In the genomic region with DNA sequence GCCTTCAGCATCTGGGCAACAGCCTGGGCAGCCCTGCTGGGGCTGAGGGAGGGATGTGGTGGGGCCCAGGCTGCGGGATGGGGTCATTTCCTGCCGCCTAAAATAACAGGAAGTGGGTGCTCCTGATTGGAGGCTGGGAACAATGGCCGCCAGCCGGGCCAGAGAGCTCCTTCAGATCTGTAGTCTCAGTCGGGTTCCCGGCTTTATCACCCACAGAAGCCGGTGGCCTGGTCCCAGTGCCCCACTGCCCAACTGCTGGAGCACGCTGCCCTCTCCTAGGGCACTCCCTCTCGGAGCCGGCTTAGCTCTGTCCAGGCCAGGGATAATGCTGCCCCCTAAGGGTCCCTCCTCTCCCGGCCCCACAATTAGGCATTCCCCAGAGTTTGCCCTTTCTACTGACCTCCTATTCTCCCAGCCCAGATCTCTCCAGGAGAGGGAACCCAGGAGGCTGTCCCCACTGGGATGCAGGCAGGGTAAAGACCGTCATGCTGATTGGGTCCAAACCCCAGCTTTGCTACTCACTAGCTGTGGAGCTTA, we compare ENCODE assay signal across 1 cellular context.
TF ChIP-seq lines count a peak whose summit lies in the region.

No MANE protein-coding gene starts in this region.

TF ChIP-seq in K562, 482 proteins besides CTCF, POLR2A, EP300 and RAD21 (continued from another document and continues in another):
- TF ChIP-seq, protein P1, sequence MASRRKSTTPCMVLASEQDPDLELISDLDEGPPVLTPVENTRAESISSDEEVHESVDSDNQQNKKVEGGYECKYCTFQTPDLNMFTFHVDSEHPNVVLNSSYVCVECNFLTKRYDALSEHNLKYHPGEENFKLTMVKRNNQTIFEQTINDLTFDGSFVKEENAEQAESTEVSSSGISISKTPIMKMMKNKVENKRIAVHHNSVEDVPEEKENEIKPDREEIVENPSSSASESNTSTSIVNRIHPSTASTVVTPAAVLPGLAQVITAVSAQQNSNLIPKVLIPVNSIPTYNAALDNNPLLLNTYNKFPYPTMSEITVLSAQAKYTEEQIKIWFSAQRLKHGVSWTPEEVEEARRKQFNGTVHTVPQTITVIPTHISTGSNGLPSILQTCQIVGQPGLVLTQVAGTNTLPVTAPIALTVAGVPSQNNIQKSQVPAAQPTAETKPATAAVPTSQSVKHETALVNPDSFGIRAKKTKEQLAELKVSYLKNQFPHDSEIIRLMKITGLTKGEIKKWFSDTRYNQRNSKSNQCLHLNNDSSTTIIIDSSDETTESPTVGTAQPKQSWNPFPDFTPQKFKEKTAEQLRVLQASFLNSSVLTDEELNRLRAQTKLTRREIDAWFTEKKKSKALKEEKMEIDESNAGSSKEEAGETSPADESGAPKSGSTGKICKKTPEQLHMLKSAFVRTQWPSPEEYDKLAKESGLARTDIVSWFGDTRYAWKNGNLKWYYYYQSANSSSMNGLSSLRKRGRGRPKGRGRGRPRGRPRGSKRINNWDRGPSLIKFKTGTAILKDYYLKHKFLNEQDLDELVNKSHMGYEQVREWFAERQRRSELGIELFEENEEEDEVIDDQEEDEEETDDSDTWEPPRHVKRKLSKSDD (conservative IDR thresholded peaks at IDR 0.05; ENCODE audit: low read length) = 0 out of 2 replicates have a peak, but pooled peaks have one; percentile 78
- TF ChIP-seq, protein P2, sequence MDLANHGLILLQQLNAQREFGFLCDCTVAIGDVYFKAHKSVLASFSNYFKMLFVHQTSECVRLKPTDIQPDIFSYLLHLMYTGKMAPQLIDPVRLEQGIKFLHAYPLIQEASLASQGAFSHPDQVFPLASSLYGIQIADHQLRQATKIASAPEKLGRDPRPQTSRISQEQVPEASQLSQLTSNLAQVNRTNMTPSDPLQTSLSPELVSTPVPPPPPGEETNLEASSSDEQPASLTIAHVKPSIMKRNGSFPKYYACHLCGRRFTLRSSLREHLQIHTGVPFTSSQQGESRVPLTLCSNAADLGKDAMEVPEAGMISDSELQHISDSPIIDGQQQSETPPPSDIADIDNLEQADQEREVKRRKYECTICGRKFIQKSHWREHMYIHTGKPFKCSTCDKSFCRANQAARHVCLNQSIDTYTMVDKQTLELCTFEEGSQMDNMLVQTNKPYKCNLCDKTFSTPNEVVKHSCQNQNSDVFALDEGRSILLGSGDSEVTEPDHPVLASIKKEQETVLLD (IDR thresholded peaks at IDR 0.05) = no peak; the same call in 1 of the 2 replicates
- TF ChIP-seq ZNF780A (CRISPR knock-in tag; IDR thresholded peaks at IDR 0.05) (no peak), RFX5 (IDR thresholded peaks at IDR 0.05; ENCODE audit: low read depth, low read length) (no peak), ZBTB7A (IDR thresholded peaks at IDR 0.05; ENCODE audit: borderline replicate concordance, control insufficient read depth, low read depth, low read length) (peak; percentile 44; the same call in 1 of the 2 replicates), ELF1 (tag; IDR thresholded peaks at IDR 0.05) (peak; percentile 82), ZFX (CRISPR knock-in tag; IDR thresholded peaks at IDR 0.05) (peak; percentile 71), ZNF436 (CRISPR knock-in tag; IDR thresholded peaks at IDR 0.05) (no peak), GABPB2 (CRISPR knock-in tag; conservative IDR thresholded peaks at IDR 0.05) (no peak), FIP1L1 (IDR thresholded peaks at IDR 0.05; ENCODE audit: low read depth, low read length, poor library complexity, severe bottlenecking) (no peak), E2F3 (CRISPR knock-in tag; IDR thresholded peaks at IDR 0.05) (peak; percentile 71; the same call in 1 of the 2 replicates), RBM15 (IDR thresholded peaks at IDR 0.05; ENCODE audit: insufficient read depth, low read length) (no peak), NFE2 (IDR thresholded peaks at IDR 0.05; ENCODE audit: low read depth) (no peak), PURB (CRISPR knock-in tag; IDR thresholded peaks at IDR 0.05; ENCODE audit: low read depth) (no peak), EP400 (IDR thresholded peaks at IDR 0.05) (peak; percentile 69), PTTG1 (tag; IDR thresholded peaks at IDR 0.05; ENCODE audit: low read depth) (no peak), ETS2 (tag; IDR thresholded peaks at IDR 0.05; ENCODE audit: borderline replicate concordance, poor library complexity, severe bottlenecking) (no peak), ZNF212 (CRISPR knock-in tag; IDR thresholded peaks at IDR 0.05) (no peak), SUPT5H (IDR thresholded peaks at IDR 0.05) (peak; percentile 46; the same call in 1 of the 2 replicates), TBL1XR1 (IDR thresholded peaks at IDR 0.05; ENCODE audit: low read length in 2 of 2) (0 out of 4 replicates have a peak, but pooled peaks have one; percentile 17 to 62), HDAC8 (tag; IDR thresholded peaks at IDR 0.05) (peak; percentile 84; the same call in 1 of the 2 replicates), ZC3H11A (IDR thresholded peaks at IDR 0.05; ENCODE audit: low read depth, low read length) (no peak), MYC (IDR thresholded peaks at IDR 0.05; ENCODE audit: low read depth, low read length) (peak; percentile 67), MYC (CRISPR knock-in tag; IDR thresholded peaks at IDR 0.05; ENCODE audit: borderline replicate concordance, low read depth) (no peak; the same call in 1 of the 2 replicates), SIN3A (IDR thresholded peaks at IDR 0.05; ENCODE audit: borderline replicate concordance in 2 of 2, control insufficient read depth in 1 of 2, low read depth in 2 of 2, low read length in 2 of 2) (no peak), TBP (optimal IDR thresholded peaks at IDR 0.05; ENCODE audit: low read depth, low read length) (peak; percentile 56)
- TF ChIP-seq, protein P3, sequence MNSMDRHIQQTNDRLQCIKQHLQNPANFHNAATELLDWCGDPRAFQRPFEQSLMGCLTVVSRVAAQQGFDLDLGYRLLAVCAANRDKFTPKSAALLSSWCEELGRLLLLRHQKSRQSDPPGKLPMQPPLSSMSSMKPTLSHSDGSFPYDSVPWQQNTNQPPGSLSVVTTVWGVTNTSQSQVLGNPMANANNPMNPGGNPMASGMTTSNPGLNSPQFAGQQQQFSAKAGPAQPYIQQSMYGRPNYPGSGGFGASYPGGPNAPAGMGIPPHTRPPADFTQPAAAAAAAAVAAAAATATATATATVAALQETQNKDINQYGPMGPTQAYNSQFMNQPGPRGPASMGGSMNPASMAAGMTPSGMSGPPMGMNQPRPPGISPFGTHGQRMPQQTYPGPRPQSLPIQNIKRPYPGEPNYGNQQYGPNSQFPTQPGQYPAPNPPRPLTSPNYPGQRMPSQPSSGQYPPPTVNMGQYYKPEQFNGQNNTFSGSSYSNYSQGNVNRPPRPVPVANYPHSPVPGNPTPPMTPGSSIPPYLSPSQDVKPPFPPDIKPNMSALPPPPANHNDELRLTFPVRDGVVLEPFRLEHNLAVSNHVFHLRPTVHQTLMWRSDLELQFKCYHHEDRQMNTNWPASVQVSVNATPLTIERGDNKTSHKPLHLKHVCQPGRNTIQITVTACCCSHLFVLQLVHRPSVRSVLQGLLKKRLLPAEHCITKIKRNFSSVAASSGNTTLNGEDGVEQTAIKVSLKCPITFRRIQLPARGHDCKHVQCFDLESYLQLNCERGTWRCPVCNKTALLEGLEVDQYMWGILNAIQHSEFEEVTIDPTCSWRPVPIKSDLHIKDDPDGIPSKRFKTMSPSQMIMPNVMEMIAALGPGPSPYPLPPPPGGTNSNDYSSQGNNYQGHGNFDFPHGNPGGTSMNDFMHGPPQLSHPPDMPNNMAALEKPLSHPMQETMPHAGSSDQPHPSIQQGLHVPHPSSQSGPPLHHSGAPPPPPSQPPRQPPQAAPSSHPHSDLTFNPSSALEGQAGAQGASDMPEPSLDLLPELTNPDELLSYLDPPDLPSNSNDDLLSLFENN (IDR thresholded peaks at IDR 0.05; ENCODE audit: low read depth in 2 of 2, low read length in 2 of 2) = peak in 1 of 2 experiments; percentile 16; a peak in 1 of 4 replicates
- TF ChIP-seq, protein P4, sequence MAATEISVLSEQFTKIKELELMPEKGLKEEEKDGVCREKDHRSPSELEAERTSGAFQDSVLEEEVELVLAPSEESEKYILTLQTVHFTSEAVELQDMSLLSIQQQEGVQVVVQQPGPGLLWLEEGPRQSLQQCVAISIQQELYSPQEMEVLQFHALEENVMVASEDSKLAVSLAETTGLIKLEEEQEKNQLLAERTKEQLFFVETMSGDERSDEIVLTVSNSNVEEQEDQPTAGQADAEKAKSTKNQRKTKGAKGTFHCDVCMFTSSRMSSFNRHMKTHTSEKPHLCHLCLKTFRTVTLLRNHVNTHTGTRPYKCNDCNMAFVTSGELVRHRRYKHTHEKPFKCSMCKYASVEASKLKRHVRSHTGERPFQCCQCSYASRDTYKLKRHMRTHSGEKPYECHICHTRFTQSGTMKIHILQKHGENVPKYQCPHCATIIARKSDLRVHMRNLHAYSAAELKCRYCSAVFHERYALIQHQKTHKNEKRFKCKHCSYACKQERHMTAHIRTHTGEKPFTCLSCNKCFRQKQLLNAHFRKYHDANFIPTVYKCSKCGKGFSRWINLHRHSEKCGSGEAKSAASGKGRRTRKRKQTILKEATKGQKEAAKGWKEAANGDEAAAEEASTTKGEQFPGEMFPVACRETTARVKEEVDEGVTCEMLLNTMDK (IDR thresholded peaks at IDR 0.05; ENCODE audit: borderline replicate concordance, insufficient read depth, low read depth, low read length, poor library complexity, severe bottlenecking) = peak; percentile 80
- TF ChIP-seq, protein P5, sequence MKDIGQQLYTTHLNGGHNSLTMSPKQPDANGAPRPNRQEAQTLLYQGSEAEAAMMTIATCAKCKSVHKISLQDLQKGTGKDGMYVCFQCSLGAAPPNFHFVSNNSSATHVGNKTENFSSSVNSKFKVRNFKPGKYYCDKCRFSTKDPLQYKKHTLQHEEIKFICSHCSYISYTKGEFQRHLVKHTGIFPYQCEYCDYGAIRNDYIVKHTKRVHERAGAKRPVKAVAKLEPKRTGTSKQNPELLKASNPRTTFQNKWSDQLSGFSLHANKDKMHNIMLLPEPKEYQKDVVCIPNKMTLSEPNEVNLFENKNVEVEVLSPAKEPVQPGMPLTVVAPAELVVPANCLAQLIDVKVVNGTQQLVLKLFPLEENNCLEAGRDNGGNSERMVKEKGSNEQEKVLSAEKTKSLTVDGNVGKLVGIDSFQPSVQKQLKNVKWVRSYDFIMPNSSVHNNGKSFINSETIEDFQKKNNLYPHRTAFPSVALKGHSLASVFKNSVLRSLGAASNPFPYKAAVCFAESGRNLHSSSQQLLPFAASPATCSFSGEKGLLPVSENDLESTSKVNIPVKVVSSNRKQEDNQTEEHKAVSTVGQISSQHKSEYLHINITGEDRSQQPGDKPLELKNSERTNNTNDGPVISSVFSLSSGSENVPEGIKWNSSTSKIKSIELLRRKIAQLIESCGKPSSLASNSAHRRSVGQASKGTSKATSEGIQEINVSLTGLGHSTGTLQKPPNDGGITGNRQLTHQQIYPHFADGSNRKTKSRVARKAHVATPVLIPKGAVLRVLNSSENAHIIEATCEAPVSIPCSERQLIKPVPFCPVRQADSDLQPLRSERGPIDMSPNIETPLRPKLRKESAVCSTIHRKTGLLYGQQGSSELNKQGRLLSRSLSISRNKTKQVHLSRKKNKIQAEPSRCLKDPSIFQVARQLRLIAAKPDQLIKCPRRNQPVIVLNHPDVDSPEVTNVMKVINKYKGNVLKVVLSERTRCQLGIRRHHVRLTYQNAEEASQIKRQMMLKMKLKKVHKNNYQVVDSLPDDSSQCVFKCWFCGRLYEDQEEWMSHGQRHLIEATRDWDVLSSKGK (CRISPR knock-in tag; IDR thresholded peaks at IDR 0.05) = no peak
- TF ChIP-seq, protein P6, sequence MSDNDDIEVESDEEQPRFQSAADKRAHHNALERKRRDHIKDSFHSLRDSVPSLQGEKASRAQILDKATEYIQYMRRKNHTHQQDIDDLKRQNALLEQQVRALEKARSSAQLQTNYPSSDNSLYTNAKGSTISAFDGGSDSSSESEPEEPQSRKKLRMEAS (CRISPR knock-in tag; IDR thresholded peaks at IDR 0.05) = peak; percentile 77
- TF ChIP-seq, protein P7, sequence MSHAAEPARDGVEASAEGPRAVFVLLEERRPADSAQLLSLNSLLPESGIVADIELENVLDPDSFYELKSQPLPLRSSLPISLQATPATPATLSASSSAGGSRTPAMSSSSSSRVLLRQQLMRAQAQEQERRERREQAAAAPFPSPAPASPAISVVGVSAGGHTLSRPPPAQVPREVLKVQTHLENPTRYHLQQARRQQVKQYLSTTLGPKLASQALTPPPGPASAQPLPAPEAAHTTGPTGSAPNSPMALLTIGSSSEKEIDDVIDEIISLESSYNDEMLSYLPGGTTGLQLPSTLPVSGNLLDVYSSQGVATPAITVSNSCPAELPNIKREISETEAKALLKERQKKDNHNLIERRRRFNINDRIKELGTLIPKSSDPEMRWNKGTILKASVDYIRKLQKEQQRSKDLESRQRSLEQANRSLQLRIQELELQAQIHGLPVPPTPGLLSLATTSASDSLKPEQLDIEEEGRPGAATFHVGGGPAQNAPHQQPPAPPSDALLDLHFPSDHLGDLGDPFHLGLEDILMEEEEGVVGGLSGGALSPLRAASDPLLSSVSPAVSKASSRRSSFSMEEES (CRISPR knock-in tag; IDR thresholded peaks at IDR 0.05) = no peak; the same call in 1 of the 2 replicates
- TF ChIP-seq, protein P8, sequence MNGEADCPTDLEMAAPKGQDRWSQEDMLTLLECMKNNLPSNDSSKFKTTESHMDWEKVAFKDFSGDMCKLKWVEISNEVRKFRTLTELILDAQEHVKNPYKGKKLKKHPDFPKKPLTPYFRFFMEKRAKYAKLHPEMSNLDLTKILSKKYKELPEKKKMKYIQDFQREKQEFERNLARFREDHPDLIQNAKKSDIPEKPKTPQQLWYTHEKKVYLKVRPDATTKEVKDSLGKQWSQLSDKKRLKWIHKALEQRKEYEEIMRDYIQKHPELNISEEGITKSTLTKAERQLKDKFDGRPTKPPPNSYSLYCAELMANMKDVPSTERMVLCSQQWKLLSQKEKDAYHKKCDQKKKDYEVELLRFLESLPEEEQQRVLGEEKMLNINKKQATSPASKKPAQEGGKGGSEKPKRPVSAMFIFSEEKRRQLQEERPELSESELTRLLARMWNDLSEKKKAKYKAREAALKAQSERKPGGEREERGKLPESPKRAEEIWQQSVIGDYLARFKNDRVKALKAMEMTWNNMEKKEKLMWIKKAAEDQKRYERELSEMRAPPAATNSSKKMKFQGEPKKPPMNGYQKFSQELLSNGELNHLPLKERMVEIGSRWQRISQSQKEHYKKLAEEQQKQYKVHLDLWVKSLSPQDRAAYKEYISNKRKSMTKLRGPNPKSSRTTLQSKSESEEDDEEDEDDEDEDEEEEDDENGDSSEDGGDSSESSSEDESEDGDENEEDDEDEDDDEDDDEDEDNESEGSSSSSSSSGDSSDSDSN (IDR thresholded peaks at IDR 0.05; ENCODE audit: borderline replicate concordance in 1 of 2, low read depth in 2 of 2, low read length in 2 of 2) = no peak
